In the genomic region with DNA sequence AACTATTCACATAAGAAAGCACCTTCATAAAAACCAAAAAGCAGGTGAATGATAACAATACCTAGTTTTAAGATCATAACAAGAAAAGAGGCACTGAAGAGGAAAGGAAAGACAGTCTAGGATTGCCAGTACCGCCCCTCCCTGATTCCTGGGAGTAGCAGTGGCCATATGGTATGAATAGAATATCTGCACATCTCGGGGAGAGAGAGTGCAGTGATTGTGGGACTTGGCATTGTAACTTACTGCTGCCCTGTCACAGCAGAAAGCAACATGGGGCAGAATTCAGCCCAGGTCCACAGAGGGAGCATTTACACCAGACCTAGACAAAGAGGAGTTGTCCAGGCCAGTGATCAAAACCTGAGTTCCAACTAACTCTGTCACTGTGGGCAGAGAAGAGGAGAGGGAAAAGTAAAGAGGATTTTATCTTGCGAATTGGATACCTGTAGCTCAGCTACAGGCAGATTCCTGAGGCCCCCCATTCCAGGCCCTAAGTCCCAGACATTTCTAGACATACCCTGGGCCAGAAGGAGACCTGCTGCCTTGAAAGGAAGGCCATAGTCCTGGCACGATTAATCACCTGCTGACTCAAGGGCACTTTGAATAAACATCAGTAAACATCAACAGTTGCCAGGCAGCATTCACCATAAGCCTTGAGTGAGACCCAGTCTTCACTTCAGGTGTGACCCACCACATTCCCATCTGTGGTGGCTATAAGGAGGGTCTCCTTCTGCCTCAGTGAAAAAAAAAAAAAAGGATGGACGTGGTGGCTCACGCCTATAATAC, we compare ENCODE assay signal across 22 cellular contexts.
DNase-seq lines count a peak whose midpoint lies in the region; TF ChIP-seq lines count a peak whose summit lies in the region.
"Had no signal": no experiment of that assay in that cellular context is flagged by ENCODE, and none has a peak within 500 bp of the region (broad histone marks: within the 10 kb centered on the region; RNA-seq: fewer than 3 reads in every experiment).

No MANE protein-coding gene starts in this region.

- intact Hi-C loops in mammary epithelial cell (cut with micrococcal nuclease), result no loop called here
- intact Hi-C loops in breast epithelium (cut with DNase I; ENCODE audit: low total_unique reads), result loop anchor here (5.0 kb wide), 1 partner anchor 1145 kb away; no protein-coding TSS in a partner anchor

- no peak overlapping the region for H3K9ac ChIP-seq in mammary epithelial cell (ENCODE audit: insufficient read depth, low read length)

- H3K9me3 ChIP-seq in mammary epithelial cell (replicated peaks; ENCODE audit: insufficient read depth, low read length) (no peaks in the 10 kb centered on the region), breast epithelium (no peaks in the 10 kb centered on the region)
- H3K9me3 ChIP-seq: BE2C, ovary, upper lobe of left lung had no signal

- WGBS in mammary epithelial cell (ENCODE audit: low coverage, missing lambda C conversion rate), result 93% methylated on average over 5 of the region's 6 CpGs

- H3K4me3 ChIP-seq in mammary epithelial cell (replicated peaks in 1 of 3; ENCODE audit: insufficient read depth in 1 of 3, low read depth in 2 of 3, low read length in 3 of 3) (no peak overlapping the region), breast epithelium (no peak overlapping the region)
- H3K4me3 ChIP-seq: A549, heart left ventricle, ovary, upper lobe of left lung had no signal

- CTCF ChIA-PET in mammary epithelial cell (lab: Charles Lee; ENCODE audit: low non-redundant PET), result no interaction called here

- no peak overlapping the region for H3K4me2 ChIP-seq in mammary epithelial cell (ENCODE audit: insufficient read depth, low read depth, low read length)
- H3K4me2 ChIP-seq: A549 had no signal

- no peaks in the 10 kb centered on the region for H3K79me2 ChIP-seq in mammary epithelial cell (ENCODE audit: insufficient read depth, low read length)

- TF ChIP-seq POLR2A in breast epithelium (IDR thresholded peaks at IDR 0.05), result no peak

- dilution Hi-C loops in mammary epithelial cell (cut with HindIII; ENCODE audit: low sequenced_read_pairs), result no loop called here

- in situ Hi-C loops in mammary epithelial cell (cut with MboI; ENCODE audit: low sequenced_read_pairs in 2 of 2), result no loop called here

- H3K4me1 ChIP-seq in mammary epithelial cell (ENCODE audit: insufficient read depth, low read length) (peaks cover 9% of the 10 kb centered on the region), breast epithelium (no peaks in the 10 kb centered on the region)
- H3K4me1 ChIP-seq: A549, BE2C, upper lobe of left lung had no signal

- H2AFZ ChIP-seq in mammary epithelial cell (ENCODE audit: low read depth, low read length), result peak overlapping the region; percentile 47

- H3K36me3 ChIP-seq in mammary epithelial cell (ENCODE audit: insufficient read depth, low read length) (no peaks in the 10 kb centered on the region), breast epithelium (no peaks in the 10 kb centered on the region)
- H3K36me3 ChIP-seq: BE2C, heart left ventricle, ovary, upper lobe of left lung had no signal

- DNase-seq in mammary epithelial cell (peak; percentile 47), breast epithelium (ENCODE audit: low spot score in 2 of 2) (no peak), RPMI7951 (ENCODE audit: low read depth) (peak; percentile 9), epithelial cell of prostate (ENCODE audit: low read depth, low spot score) (peak; percentile 48), renal cortical epithelial cell (ENCODE audit: low read depth) (peak; percentile 73), OCI-M2 (lab: John Stamatoyannopoulos, UW; ENCODE audit: unreplicated experiment) (no peak), T-helper 1 cell (no peak)
- DNase-seq in activated CD4-positive, alpha-beta T cell treated with anti-CD3 and anti-CD28 coated beads for 1 hour, result no peak
- DNase-seq: BE2C; H9; heart left ventricle; natural killer cell; NCI-H1436; NCI-H2171 treated with DMSO at 0.1 percent for 48 hours; NCI-H526 treated with DMSO at 0.1 percent for 48 hours; ovary; right cardiac atrium; SIG-M5; stimulated activated CD8-positive, alpha-beta memory T cell treated with anti-CD3 and anti-CD28 coated beads, Interleukin-4, amount 100 ng/mL, for 48 hours; upper lobe of left lung had no signal

- H3K27ac ChIP-seq in mammary epithelial cell (ENCODE audit: insufficient read depth, low read depth, low read length) (no peak overlapping the region), breast epithelium (no peak overlapping the region), epithelial cell of prostate (no peak overlapping the region)
- H3K27ac ChIP-seq: heart left ventricle, ovary, upper lobe of left lung, VCaP had no signal

- no peaks in the 10 kb centered on the region for H4K20me1 ChIP-seq in mammary epithelial cell (ENCODE audit: insufficient read depth, low read length)

- no TSS peak for BruUV-seq in mammary epithelial cell (replicated peaks; lab: Mats Ljungman, UMichigan)

- H3K27me3 ChIP-seq in mammary epithelial cell (ENCODE audit: insufficient read depth, low read length) (no peaks in the 10 kb centered on the region), breast epithelium (no peaks in the 10 kb centered on the region)
- H3K27me3 ChIP-seq: BE2C, heart left ventricle, ovary, upper lobe of left lung had no signal

- TF ChIP-seq CTCF in mammary epithelial cell (conservative IDR thresholded peaks at IDR 0.05 in 1 of 2, IDR thresholded peaks at IDR 0.05 in 1 of 2; ENCODE audit: extremely low read depth in 1 of 2, insufficient read depth in 1 of 2, low read depth in 1 of 2, low read length in 2 of 2), result no peak
- no peak for TF ChIP-seq CTCF in breast epithelium (IDR thresholded peaks at IDR 0.05)

Comparison
In these comparisons a context has a peak if more than half of its experiments do, and no peak if none do; other contexts are left out.
1. DNase-seq: peak in mammary epithelial cell (single experiment), RPMI7951 (single experiment), epithelial cell of prostate (single experiment) and renal cortical epithelial cell (single experiment); none in breast epithelium (0 of 2), OCI-M2 (single experiment), activated CD4-positive, alpha-beta T cell treated with anti-CD3 and anti-CD28 coated beads for 1 hour (single experiment) and T-helper 1 cell (0 of 5).